ENCODE assay signal across 23 cellular contexts in the genomic region with DNA sequence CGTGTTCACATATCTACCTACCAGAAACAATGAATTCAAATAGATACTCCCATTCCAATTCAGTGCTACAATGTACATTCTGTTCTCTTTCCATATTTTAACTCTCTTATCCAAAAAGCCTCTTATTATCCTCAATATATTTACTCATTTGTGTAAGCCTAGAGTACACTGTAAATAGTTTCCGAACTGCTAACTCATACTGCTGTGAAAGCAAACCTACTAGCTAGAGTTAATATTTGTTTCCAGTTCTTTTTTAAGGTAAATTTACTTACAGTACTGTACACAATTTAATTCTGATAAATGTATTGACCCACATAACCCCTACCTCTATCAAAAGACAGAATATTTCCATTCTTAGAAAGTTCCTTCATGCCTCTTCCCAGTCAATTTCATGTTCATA.
DNase-seq lines count a peak whose midpoint lies in the region; ATAC-seq, FAIRE-seq and TF ChIP-seq lines count a peak whose summit lies in the region.
"Had no signal": no experiment of that assay in that cellular context is flagged by ENCODE, and none has a peak within 500 bp of the region (broad histone marks: within the 10 kb centered on the region; RNA-seq: fewer than 3 reads in every experiment).

No MANE protein-coding gene starts in this region.

- peaks cover 5% of the 10 kb centered on the region for H3K36me3 ChIP-seq in endocrine pancreas (ENCODE audit: control insufficient read depth, insufficient read depth, low read length)
- H3K36me3 ChIP-seq in pancreas = no peaks in the 10 kb centered on the region
- H3K36me3 ChIP-seq in SK-N-SH (replicated peaks in 1 of 2; ENCODE audit: control insufficient read depth in 1 of 2, insufficient read depth in 2 of 2, low read length in 1 of 2) = peaks cover 0 to 19% of the 10 kb centered on the region in 2 experiments
- H3K36me3 ChIP-seq: HAP-1 had no signal

- peak in 3 of 4 donors; percentile 58 to 78 (median 61) for ATAC-seq in pancreas
- no peak for ATAC-seq in HG02938 (IDR thresholded peaks at IDR 0.05; ENCODE audit: unreplicated experiment)
- no peak for ATAC-seq in GM18867 (IDR thresholded peaks at IDR 0.05; ENCODE audit: unreplicated experiment)
- ATAC-seq: GM12878 had no signal

- no peak for DNase-seq in pancreas
- DNase-seq in SK-N-SH = no peak
- DNase-seq: ACHN; BE2C; C1 segment of cervical spinal cord; CD4-positive, CD25-positive, alpha-beta regulatory T cell; CD8-positive, alpha-beta memory T cell; COR-L47; DMS 273 treated with DMSO at 0.1 percent for 48 hours; DMS53; DND-41; EL; GM23248; IMR-90 had no signal

- H3K4me1 ChIP-seq in endocrine pancreas (ENCODE audit: control insufficient read depth, insufficient read depth, low read length) (peaks cover 27% of the 10 kb centered on the region), pancreas (peaks cover 0 to 5% (median 0%) of the 10 kb centered on the region in 3 donors), SK-N-SH (ENCODE audit: control insufficient read depth in 1 of 2, insufficient read depth in 2 of 2, low read depth in 1 of 2, low read length in 1 of 2) (no peaks in the 10 kb centered on the region; a peak in 1 of 4 replicates)
- H3K4me1 ChIP-seq: BE2C had no signal

- H3K9me2 ChIP-seq in SK-N-SH = no peaks in the 10 kb centered on the region

- no peak overlapping the region for H2AFZ ChIP-seq in SK-N-SH (ENCODE audit: low read depth)
- H2AFZ ChIP-seq: GM23248 had no signal

- no peak overlapping the region for H3K9ac ChIP-seq in endocrine pancreas (ENCODE audit: control insufficient read depth, insufficient read depth, low read length)
- H3K9ac ChIP-seq in SK-N-SH = no peak overlapping the region
- H3K9ac ChIP-seq: GM23248 had no signal

- H3K27me3 ChIP-seq in endocrine pancreas (ENCODE audit: control insufficient read depth, insufficient read depth, low read length) = no peaks in the 10 kb centered on the region
- no peaks in the 10 kb centered on the region for H3K27me3 ChIP-seq in pancreas
- no peaks in the 10 kb centered on the region for H3K27me3 ChIP-seq in SK-N-SH (ENCODE audit: insufficient read depth)
- H3K27me3 ChIP-seq: BE2C had no signal

- H3K79me2 ChIP-seq in SK-N-SH (ENCODE audit: insufficient read depth) = no peaks in the 10 kb centered on the region

- no peak for FAIRE-seq in pancreas (lab: Jason Lieb, UNC)
- FAIRE-seq: A204.1, GM12878, GM19239 had no signal

- TF ChIP-seq CTCF in VCaP (conservative IDR thresholded peaks at IDR 0.05) (no peak), pancreas (IDR thresholded peaks at IDR 0.05) (no peak), SK-N-SH (IDR thresholded peaks at IDR 0.05) (no peak)

- POLR2A ChIA-PET in SK-N-SH (lab: Yijun Ruan, JAX) = no interaction called here

- TF ChIP-seq RAD21 in SK-N-SH (IDR thresholded peaks at IDR 0.05; ENCODE audit: low read length) = no peak

- H3K4me3 ChIP-seq in endocrine pancreas (ENCODE audit: control insufficient read depth, insufficient read depth, low read length) = peak overlapping the region; percentile 34
- H3K4me3 ChIP-seq in pancreas = no peak overlapping the region
- H3K4me3 ChIP-seq in SK-N-SH (ENCODE audit: low read depth in 2 of 2, low read length in 1 of 2) = no peak overlapping the region
- H3K4me3 ChIP-seq: GM12878, GM23248, HAP-1 had no signal

- no peaks in the 10 kb centered on the region for H4K20me1 ChIP-seq in SK-N-SH (ENCODE audit: insufficient read depth)

- H3K27ac ChIP-seq in VCaP (peak overlapping the region; percentile 37), pancreas (no peak overlapping the region), SK-N-SH (ENCODE audit: low read depth in 2 of 2, low read length in 1 of 2) (no peak overlapping the region)
- H3K27ac ChIP-seq: GM23248, HL-60 had no signal

- 40 to 41% methylated on average over 2 of the region's 2 CpGs for WGBS in pancreas, 2 donors
- WGBS in SK-N-SH (ENCODE audit: low lambda C conversion rate) = 78% methylated on average over 2 of the region's 2 CpGs

- no peak overlapping the region for H3K4me2 ChIP-seq in SK-N-SH

- intact Hi-C loops in pancreas (cut with DNase I) = no loop called here

- no peak for TF ChIP-seq EP300 in SK-N-SH (IDR thresholded peaks at IDR 0.05; ENCODE audit: borderline replicate concordance in 1 of 2, low read depth in 1 of 2, low read length in 1 of 2)

- H3F3A ChIP-seq in SK-N-SH (replicated peaks; ENCODE audit: insufficient read depth) = no peaks in the 10 kb centered on the region

- CTCF ChIA-PET in SK-N-SH (lab: Yijun Ruan, JAX) = interaction anchor here (1.7 kb wide), 1 partner anchor 9 kb away, joined by 4 read pairs; no protein-coding TSS in a partner anchor

- no peaks in the 10 kb centered on the region for H3K9me3 ChIP-seq in endocrine pancreas (ENCODE audit: control insufficient read depth, low read length)
- H3K9me3 ChIP-seq in pancreas = no peaks in the 10 kb centered on the region
- H3K9me3 ChIP-seq in SK-N-SH = no peaks in the 10 kb centered on the region
- H3K9me3 ChIP-seq: BE2C, HAP-1 had no signal

TF ChIP-seq in SK-N-SH, 30 proteins besides CTCF, POLR2A, EP300 and RAD21:
- TF ChIP-seq ELF1 (IDR thresholded peaks at IDR 0.05) (no peak), GABPA (IDR thresholded peaks at IDR 0.05; ENCODE audit: low read depth) (no peak), NFIC (IDR thresholded peaks at IDR 0.05; ENCODE audit: borderline replicate concordance) (no peak), NRF1 (IDR thresholded peaks at IDR 0.05; ENCODE audit: low read depth, low read length) (no peak), MXI1 (IDR thresholded peaks at IDR 0.05; ENCODE audit: low read depth, low read length) (no peak), JUND (IDR thresholded peaks at IDR 0.05) (no peak), RCOR1 (IDR thresholded peaks at IDR 0.05; ENCODE audit: low read length) (no peak)

Comparison
In these comparisons a context has a peak if more than half of its experiments do, and no peak if none do; other contexts are left out.
1. ATAC-seq: peak in pancreas (3 of 4); none in HG02938 (single experiment) and GM18867 (single experiment).